In genomic region chr4:153518001-153518400, GRCh38 we compare ENCODE assay signal across 14 cellular contexts. TPM values are rescaled to one million over a fixed set of nuclear protein-coding genes. Genes with fewer than 3 reads are reported as not detected.
DNase-seq lines count a peak whose midpoint lies in the region; ATAC-seq and TF ChIP-seq lines count a peak whose summit lies in the region.
"Had no signal": no experiment of that assay in that cellular context is flagged by ENCODE, and none has a peak within 500 bp of the region (broad histone marks: within the 10 kb centered on the region; RNA-seq: fewer than 3 reads in every experiment).

No MANE protein-coding gene starts in this region.

- TF ChIP-seq CTCF in Caco-2 (IDR thresholded peaks at IDR 0.05; ENCODE audit: insufficient read depth in 1 of 2, low read depth in 1 of 2, low read length in 1 of 2, severe bottlenecking in 1 of 2, unreplicated experiment in 1 of 2) = no peak
- TF ChIP-seq CTCF in NB4 (IDR thresholded peaks at IDR 0.05; ENCODE audit: low read depth, low read length) = no peak
- TF ChIP-seq CTCF in endodermal cell (conservative IDR thresholded peaks at IDR 0.05) = no peak
- no peak for TF ChIP-seq CTCF in osteocyte (IDR thresholded peaks at IDR 0.05)
- TF ChIP-seq CTCF in MCF 10A (IDR thresholded peaks at IDR 0.05; ENCODE audit: unreplicated experiment) = no peak
- no peak for TF ChIP-seq CTCF in omental fat pad (IDR thresholded peaks at IDR 0.05)

- peak overlapping the region; percentile 84 for H3K27ac Mint-ChIP-seq in Caco-2 (ENCODE audit: unreplicated experiment)
- no peak overlapping the region for H3K27ac Mint-ChIP-seq in endodermal cell
- peak overlapping the region; percentile 5 for H3K27ac Mint-ChIP-seq in osteocyte (ENCODE audit: unreplicated experiment)
- H3K27ac Mint-ChIP-seq in MCF 10A (ENCODE audit: low read depth, unreplicated experiment) = no peak overlapping the region

- no peak for TF ChIP-seq POLR2A in NB4 (IDR thresholded peaks at IDR 0.05; ENCODE audit: extremely low read depth, insufficient read length)

- 94 to 96% methylated on average over 7 to 8 of the region's 8 CpGs for WGBS in endodermal cell (ENCODE audit: insufficient coverage in 1 of 2, insufficient read length in 1 of 2), 2 experiments

- no peak overlapping the region for H3K4me3 ChIP-seq in Caco-2 (ENCODE audit: low read depth, low read length)
- no peak overlapping the region for H3K4me3 ChIP-seq in NB4 (ENCODE audit: low read depth, low read length)
- H3K4me3 ChIP-seq in endodermal cell (ENCODE audit: low read length) = no peak overlapping the region

- no peak for ATAC-seq in omental fat pad (ENCODE audit: low FRiP score)

- H3K4me3 Mint-ChIP-seq in Caco-2 (ENCODE audit: unreplicated experiment) (peak overlapping the region; percentile 11), endodermal cell (no peak overlapping the region), osteocyte (ENCODE audit: unreplicated experiment) (no peak overlapping the region), MCF 10A (ENCODE audit: unreplicated experiment) (no peak overlapping the region)

- intact Hi-C loops in Caco-2 (cut with micrococcal nuclease; ENCODE audit: unreplicated experiment) (loop anchor here (1.0 to 2.0 kb wide), 4 partner anchors 8 to 57 kb away; partner anchors contain the start of gene TMEM131L), MCF 10A (cut with micrococcal nuclease) (no loop called here)

- CTCF ChIA-PET in Caco-2 (lab: Charles Lee) = interaction anchor here (0.7 kb wide), 1 partner anchor 56 kb away, joined by 3 read pairs; no protein-coding TSS in a partner anchor
- CTCF ChIA-PET in MCF 10A (lab: Yijun Ruan, JAX) = interaction anchor here (0.6 to 0.7 kb wide), 3 partner anchors 56 to 1120 kb away, joined by 3 to 6 read pairs (median 3); no protein-coding TSS in a partner anchor

- peaks cover 50% of the 10 kb centered on the region for H3K4me1 Mint-ChIP-seq in Caco-2 (ENCODE audit: low read depth, unreplicated experiment)
- peaks cover 21% of the 10 kb centered on the region for H3K4me1 Mint-ChIP-seq in endodermal cell
- H3K4me1 Mint-ChIP-seq in osteocyte (ENCODE audit: unreplicated experiment) = peaks cover 65% of the 10 kb centered on the region
- peaks cover 34% of the 10 kb centered on the region for H3K4me1 Mint-ChIP-seq in MCF 10A (ENCODE audit: insufficient read depth, unreplicated experiment)

- DNase-seq in Caco-2 (no peak), NB4 (ENCODE audit: low read depth) (peak; percentile 23), endodermal cell (no peak), osteocyte (ENCODE audit: extremely low spot score, unreplicated experiment) (no peak), NOMO-1 treated with dmso at 0.1 percent for 144 hours (lab: John Stamatoyannopoulos, UW; ENCODE audit: unreplicated experiment) (no peak), MCF 10A (ENCODE audit: unreplicated experiment) (no peak), NCI-H1048 (lab: John Stamatoyannopoulos, UW) (no peak), omental fat pad (ENCODE audit: low spot score) (no peak)
- DNase-seq: activated CD8-positive, alpha-beta memory T cell treated with anti-CD3 and anti-CD28 coated beads, Interleukin-2, amount 50 U/mL, for 4 hours; DMS53; glutamatergic neuron; H7; NCI-H748 treated with DMSO at 0.1 percent for 48 hours; SK-N-SH had no signal

- peak overlapping the region; percentile 22 for H3K27ac ChIP-seq in endodermal cell (ENCODE audit: low read depth, low read length)

- H3K36me3 Mint-ChIP-seq in Caco-2 (ENCODE audit: insufficient read depth, unreplicated experiment) (peaks cover 24% of the 10 kb centered on the region), endodermal cell (ENCODE audit: low read depth) (no peaks in the 10 kb centered on the region), osteocyte (ENCODE audit: unreplicated experiment) (no peaks in the 10 kb centered on the region), MCF 10A (ENCODE audit: insufficient read depth, unreplicated experiment) (peaks cover 10% of the 10 kb centered on the region)

- BruUV-seq in Caco-2 (replicated peaks; lab: Mats Ljungman, UMichigan) = no TSS peak
- no TSS peak for BruUV-seq in MCF 10A (replicated peaks; lab: Mats Ljungman, UMichigan)

- H3K9me3 ChIP-seq in Caco-2 (no peaks in the 10 kb centered on the region), endodermal cell (ENCODE audit: control insufficient read depth, low read length) (no peaks in the 10 kb centered on the region)
- H3K9me3 ChIP-seq: SK-N-SH had no signal

- no peak overlapping the region for H3K9ac ChIP-seq in endodermal cell (ENCODE audit: extremely low read depth, low read length, poor library complexity, severe bottlenecking)
- H3K9ac ChIP-seq: SK-N-SH had no signal

- H3K27me3 ChIP-seq in Caco-2 (replicated peaks; ENCODE audit: control insufficient read depth, insufficient read depth, low read length) = no peaks in the 10 kb centered on the region
- no peaks in the 10 kb centered on the region for H3K27me3 ChIP-seq in endodermal cell (ENCODE audit: control insufficient read depth, insufficient read depth, low read length, poor library complexity, severe bottlenecking)

- no peaks in the 10 kb centered on the region for H3K27me3 Mint-ChIP-seq in Caco-2 (ENCODE audit: insufficient read depth, unreplicated experiment)
- no peaks in the 10 kb centered on the region for H3K27me3 Mint-ChIP-seq in endodermal cell (ENCODE audit: insufficient read depth)
- H3K27me3 Mint-ChIP-seq in osteocyte (ENCODE audit: unreplicated experiment) = no peaks in the 10 kb centered on the region
- no peaks in the 10 kb centered on the region for H3K27me3 Mint-ChIP-seq in MCF 10A (ENCODE audit: insufficient read depth, unreplicated experiment)

- H3K36me3 ChIP-seq in Caco-2 (ENCODE audit: control insufficient read depth, insufficient read depth, low read length) (no peaks in the 10 kb centered on the region), endodermal cell (ENCODE audit: control insufficient read depth, insufficient read depth, low read length) (no peaks in the 10 kb centered on the region)

- POLR2A ChIA-PET in Caco-2 (lab: Charles Lee) = no interaction called here
- POLR2A ChIA-PET in MCF 10A (lab: Yijun Ruan, JAX) = no interaction called here

- H3K4me1 ChIP-seq in Caco-2 (peaks cover 71% of the 10 kb centered on the region), endodermal cell (ENCODE audit: control insufficient read depth, insufficient read depth, low read length) (no peaks in the 10 kb centered on the region)

- H3K9me3 Mint-ChIP-seq in Caco-2 (ENCODE audit: unreplicated experiment) = no peaks in the 10 kb centered on the region
- no peaks in the 10 kb centered on the region for H3K9me3 Mint-ChIP-seq in endodermal cell
- no peaks in the 10 kb centered on the region for H3K9me3 Mint-ChIP-seq in osteocyte (ENCODE audit: unreplicated experiment)
- H3K9me3 Mint-ChIP-seq in MCF 10A (ENCODE audit: unreplicated experiment) = no peaks in the 10 kb centered on the region

RNA-seq across cellular contexts. Expression of gene TMEM131L, which starts 51.8 kb away (rescaled TPM):
- 20.8 and 20.9 TPM in 2 replicates for total RNA-seq in Caco-2 (2022)
- total RNA-seq in endodermal cell = 10 to 100 TPM in 1 of 2 donors, 1 to 10 TPM in 1; 6.2 to 10.8 TPM
- polyA plus RNA-seq in endodermal cell (2013, experiment 1 of 2) = 22.2 TPM
- polyA plus RNA-seq in endodermal cell (2013, experiment 2 of 2) = 19.4 TPM
- total RNA-seq in osteocyte = 6.4 and 8.6 TPM in 2 replicates
- 7.8 and 10.1 TPM in 2 replicates for total RNA-seq in MCF 10A (2022)
- total RNA-seq in omental fat pad = 10 to 100 TPM; 17.7 to 43.9 (median 24.8) TPM

Comparison
In these comparisons a context has a peak if more than half of its experiments do, and no peak if none do; other contexts are left out.
1. H3K27ac Mint-ChIP-seq: peak in Caco-2 (single experiment) and osteocyte (single experiment); none in endodermal cell (single experiment) and MCF 10A (single experiment).